In the genomic region with DNA sequence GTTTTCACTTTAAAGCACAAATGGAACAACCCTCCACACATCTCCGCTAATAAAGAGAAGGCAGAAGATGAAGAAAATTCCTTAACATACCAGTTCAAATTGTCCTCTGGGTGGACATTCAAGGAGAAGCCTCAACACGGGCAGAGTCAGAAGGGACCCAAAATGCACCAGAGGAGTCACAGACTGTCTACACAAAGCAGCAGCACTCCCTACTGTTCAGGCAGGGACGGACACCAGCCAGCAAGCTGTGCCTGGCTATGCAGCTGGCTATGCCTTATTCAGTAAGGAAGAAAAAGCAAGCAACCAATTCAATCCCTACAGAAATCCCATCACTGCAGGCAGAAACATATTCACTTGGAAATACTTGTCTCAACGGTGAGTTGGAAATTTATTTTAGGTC, we compare ENCODE assay signal across 9 cellular contexts. TPM values are rescaled to one million over a fixed set of nuclear protein-coding genes. Genes with fewer than 3 reads are reported as not detected.
DNase-seq lines count a peak whose midpoint lies in the region; ATAC-seq and TF ChIP-seq lines count a peak whose summit lies in the region.
"Had no signal": no experiment of that assay in that cellular context is flagged by ENCODE, and none has a peak within 500 bp of the region (broad histone marks: within the 10 kb centered on the region; RNA-seq: fewer than 3 reads in every experiment).

No MANE protein-coding gene starts in this region.

- no peaks in the 10 kb centered on the region for H4K20me1 ChIP-seq in H9 (ENCODE audit: control insufficient read depth, insufficient read depth, insufficient read length)

- H4K5ac ChIP-seq in H9 (ENCODE audit: insufficient read length, low read depth, low read length): no peak overlapping the region

- no peak overlapping the region for H2BK20ac ChIP-seq in H9 (ENCODE audit: low read depth, low read length, poor library complexity, severe bottlenecking)

- no CpG with 5 or more reads among the region's 4 CpGs for WGBS in H9 (ENCODE audit: extremely low coverage, insufficient read length, low lambda C conversion rate)

- H2AFZ ChIP-seq in H9 (ENCODE audit: low read length): no peak overlapping the region

- no peak overlapping the region for H3T11ph ChIP-seq in H9 (ENCODE audit: low read length)

- H3K18ac ChIP-seq in H9 (ENCODE audit: insufficient read length, low read depth, low read length): no peak overlapping the region

- no peaks in the 10 kb centered on the region for H3K9me3 ChIP-seq in H9 (ENCODE audit: control insufficient read depth, low read depth, low read length)

- no peak overlapping the region for H2BK15ac ChIP-seq in H9 (ENCODE audit: low read depth, low read length)

- H3K4me1 ChIP-seq in H9 (ENCODE audit: insufficient read depth, low read length): peaks cover 13% of the 10 kb centered on the region

- POLR2A ChIA-PET in WTC11 (lab: Charles Lee): interaction anchor here (2.3 kb wide), 1 partner anchor 8 kb away, joined by 7 read pairs; the partner anchor contains the start of gene DNAJC7

- H3K27ac Mint-ChIP-seq in H9 (peak overlapping the region; percentile 22 to 78 (median 74); a peak in 4 of 7 replicates), WTC11 (peak overlapping the region; percentile 80)

- H3K56ac ChIP-seq in H9 (ENCODE audit: insufficient read length, low read depth, low read length): no peak overlapping the region

- no peak overlapping the region for H3K9ac ChIP-seq in H9 (ENCODE audit: extremely low read depth, insufficient read length, low read length)

- CTCF ChIA-PET in WTC11 (lab: Charles Lee): interaction anchor here (1.0 to 1.2 kb wide), 3 partner anchors 11 to 21 kb away, joined by 3 to 6 read pairs (median 3); partner anchors contain the start of gene NKIRAS2

- no peak overlapping the region for H4K8ac ChIP-seq in H9 (replicated peaks; ENCODE audit: insufficient read length, low read depth, low read length)

- H3K4me2 ChIP-seq in H9 (ENCODE audit: insufficient read depth, insufficient read length, low read length): no peak overlapping the region

- TF ChIP-seq CTCF in H9 (conservative IDR thresholded peaks at IDR 0.05) (peak; percentile 32; the same call in 2 of the 3 replicates), WTC11 (IDR thresholded peaks at IDR 0.05) (no peak)

- peaks cover 45% of the 10 kb centered on the region for H3K79me2 ChIP-seq in H9 (ENCODE audit: insufficient read depth, low read length)

- DNase-seq in H9 (peak; percentile 50), WTC11 (ENCODE audit: low spot score) (no peak), hippocampal formation (lab: John Stamatoyannopoulos, UW) (peak; percentile 72 to 84), posterior cingulate gyrus (peak in 8 of 10 donors; percentile 46 to 96 (median 71)), foreskin melanocyte (no peak)
- DNase-seq: activated CD8-positive, alpha-beta memory T cell treated with anti-CD3 and anti-CD28 coated beads, Interleukin-2, amount 50 U/mL, for 48 hours; islet precursor cell had no signal

- H3K14ac ChIP-seq in H9 (ENCODE audit: insufficient read depth, low read length): no peak overlapping the region

- H3K23me2 ChIP-seq in H9 (ENCODE audit: insufficient read length, low read depth, low read length, poor library complexity, severe bottlenecking): no peaks in the 10 kb centered on the region

- H2AK5ac ChIP-seq in H9 (ENCODE audit: insufficient read length, low read length): no peak overlapping the region

- H3K27ac ChIP-seq in H9 (ENCODE audit: insufficient read length, low read depth, low read length): no peak overlapping the region

- H2BK120ac ChIP-seq in H9 (ENCODE audit: low read depth, low read length, poor library complexity, severe bottlenecking): no peak overlapping the region

- peaks cover 12 to 33% (median 15%) of the 10 kb centered on the region in 3 experiments for H3K36me3 Mint-ChIP-seq in H9 (ENCODE audit: insufficient read depth in 1 of 3, low read depth in 3 of 3)
- peaks cover 19% of the 10 kb centered on the region for H3K36me3 Mint-ChIP-seq in WTC11

- H3K9me3 Mint-ChIP-seq in H9: no peaks in the 10 kb centered on the region
- H3K9me3 Mint-ChIP-seq in WTC11: no peaks in the 10 kb centered on the region

- peaks cover 41 to 42% of the 10 kb centered on the region in 2 experiments for H3K4me1 Mint-ChIP-seq in H9
- H3K4me1 Mint-ChIP-seq in WTC11: peaks cover 36% of the 10 kb centered on the region

- no peak overlapping the region for H2BK5ac ChIP-seq in H9 (ENCODE audit: insufficient read length, low read length)

- H3K27me3 Mint-ChIP-seq in H9 (ENCODE audit: low read depth) (no peaks in the 10 kb centered on the region), WTC11 (ENCODE audit: low read depth) (no peaks in the 10 kb centered on the region)

- H4K91ac ChIP-seq in H9 (ENCODE audit: insufficient read length, low read depth, low read length): no peak overlapping the region

- ATAC-seq in WTC11: 0 out of 2 replicates have a peak, but pooled peaks have one; percentile 12
- no peak for ATAC-seq in GM18909 (IDR thresholded peaks at IDR 0.05; ENCODE audit: poor library complexity, unreplicated experiment)
- no peak for ATAC-seq in GM21381 (IDR thresholded peaks at IDR 0.05; ENCODE audit: unreplicated experiment)

- no peak overlapping the region for H3K4me3 Mint-ChIP-seq in H9
- no peak overlapping the region for H3K4me3 Mint-ChIP-seq in WTC11

- intact Hi-C loops in posterior cingulate gyrus (cut with DNase I): loop anchor here (1.0 kb wide), 1 partner anchor 46 kb away; no protein-coding TSS in a partner anchor

- no peak overlapping the region for H2BK12ac ChIP-seq in H9 (ENCODE audit: insufficient read length, low read depth, low read length)

- no peak overlapping the region for H3K4ac ChIP-seq in H9 (ENCODE audit: low read depth, low read length)

- H3K27me3 ChIP-seq in H9 (ENCODE audit: insufficient read depth, low read length): no peaks in the 10 kb centered on the region

- no peak overlapping the region for H3K23ac ChIP-seq in H9 (ENCODE audit: insufficient read length, low read depth, low read length)

- H3K79me1 ChIP-seq in H9 (ENCODE audit: insufficient read depth, low read depth, low read length, poor library complexity, severe bottlenecking): peaks cover 9% of the 10 kb centered on the region

TF ChIP-seq in WTC11, 78 proteins besides CTCF, POLR2A, EP300 and RAD21:
- TF ChIP-seq NFATC4 (CRISPR knock-in tag; IDR thresholded peaks at IDR 0.05): no peak
TF ChIP-seq in WTC11: peak in this region for 0.

RNA-seq across cellular contexts. Expression of gene DNAJC7, which starts 8.1 kb away (rescaled TPM):
- total RNA-seq in H9 (2021): 135 and 141 TPM in 2 replicates
- 111 to 140 TPM (median 114 TPM) in 3 replicates for total RNA-seq in WTC11 (2021)

RNA-seq across cellular contexts. Expression of gene NKIRAS2, which starts 10.7 kb away (rescaled TPM):
- total RNA-seq in H9 (2021) (36.6 and 37.1 TPM in 2 replicates), WTC11 (2021) (31.9 to 37.3 TPM (median 36.1 TPM) in 3 replicates)

RNA-seq across cellular contexts. Expression of gene C17orf113, which starts 41.2 kb away (rescaled TPM):
- total RNA-seq in H9 (2021) (1.0 and 1.2 TPM in 2 replicates), WTC11 (2021) (1.9 to 2.8 TPM (median 2.5 TPM) in 3 replicates)

RNA-seq across cellular contexts. Expression of gene CNP, which starts 42.6 kb away (rescaled TPM):
- total RNA-seq in H9 (2021): 78.5 and 79.7 TPM in 2 replicates
- total RNA-seq in WTC11 (2021): 52.5 to 54.2 TPM (median 53.9 TPM) in 3 replicates

Comparison
In these comparisons a context has a peak if more than half of its experiments do, and no peak if none do; other contexts are left out.
1. DNase-seq: peak in H9 (single experiment), hippocampal formation (2 of 2) and posterior cingulate gyrus (8 of 10); none in WTC11 (single experiment) and foreskin melanocyte (single experiment).